ENCODE assay signal across 22 cellular contexts in genomic region chr15:91153954-91154353, GRCh38. TPM values are rescaled to one million over a fixed set of nuclear protein-coding genes. Genes with fewer than 3 reads are reported as not detected.
"Had no signal": no experiment of that assay in that cellular context is flagged by ENCODE, and none has a peak within 500 bp of the region (broad histone marks: within the 10 kb centered on the region; RNA-seq: fewer than 3 reads in every experiment).

No MANE protein-coding gene starts in this region.

- H3K4me3 Mint-ChIP-seq: memory B cell; naive thymus-derived CD4-positive, alpha-beta T cell; natural killer cell treated with Interleukin-12 subunit alpha and Interleukin-12 subunit beta and Interleukin-15 and Interleukin-18, amount 100 ng/mL, for 72 hours; stimulated activated effector memory CD8-positive, alpha-beta T cell treated with anti-CD3 and anti-CD28 coated beads, Interleukin-12 subunit alpha, Interleukin-12 subunit beta, amount 100 ng/mL, for 72 hours; stimulated activated naive CD8-positive, alpha-beta T cell treated with anti-CD3 and anti-CD28 coated beads, Interleukin-15, Interleukin-2, amounts not matched to agents 100 ng/mL and 50 ng/mL, for 24 hours had no signal

- H3K4me1 Mint-ChIP-seq: memory B cell; naive thymus-derived CD4-positive, alpha-beta T cell; stimulated activated effector memory CD8-positive, alpha-beta T cell treated with anti-CD3 and anti-CD28 coated beads, Interleukin-12 subunit alpha, Interleukin-12 subunit beta, amount 100 ng/mL, for 72 hours had no signal

- DNase-seq: islet precursor cell; left ventricle myocardium inferior; midbrain; mucosa of descending colon; naive thymus-derived CD4-positive, alpha-beta T cell; ovary; posterior cingulate gyrus; right cardiac atrium; sigmoid colon; small intestine; spleen; stimulated activated CD4-positive, alpha-beta T cell treated with anti-CD3 and anti-CD28 coated beads, Interleukin-4, amount 100 ng/mL, for 24 hours; stimulated activated naive CD4-positive, alpha-beta T cell; tibial artery; trophoblast cell; upper lobe of right lung had no signal

- H3K27ac Mint-ChIP-seq: memory B cell; naive thymus-derived CD4-positive, alpha-beta T cell; natural killer cell treated with Interleukin-12 subunit alpha and Interleukin-12 subunit beta and Interleukin-15 and Interleukin-18, amount 100 ng/mL, for 72 hours; stimulated activated effector memory CD8-positive, alpha-beta T cell treated with anti-CD3 and anti-CD28 coated beads, Interleukin-12 subunit alpha, Interleukin-12 subunit beta, amount 100 ng/mL, for 72 hours; stimulated activated naive CD8-positive, alpha-beta T cell treated with anti-CD3 and anti-CD28 coated beads, Interleukin-15, Interleukin-2, amounts not matched to agents 100 ng/mL and 50 ng/mL, for 24 hours had no signal

- ATAC-seq: mucosa of descending colon; naive thymus-derived CD4-positive, alpha-beta T cell; natural killer cell treated with Interleukin-12 subunit alpha and Interleukin-12 subunit beta and Interleukin-15 and Interleukin-18, amount 100 ng/mL, for 72 hours; right cardiac atrium; stimulated activated effector memory CD8-positive, alpha-beta T cell treated with anti-CD3 and anti-CD28 coated beads, Interleukin-12 subunit alpha, Interleukin-12 subunit beta, amount 100 ng/mL, for 72 hours; upper lobe of right lung had no signal

- H3K9me3 Mint-ChIP-seq: naive thymus-derived CD4-positive, alpha-beta T cell; natural killer cell treated with Interleukin-12 subunit alpha and Interleukin-12 subunit beta and Interleukin-15 and Interleukin-18, amount 100 ng/mL, for 72 hours; stimulated activated effector memory CD8-positive, alpha-beta T cell treated with anti-CD3 and anti-CD28 coated beads, Interleukin-12 subunit alpha, Interleukin-12 subunit beta, amount 100 ng/mL, for 72 hours; stimulated activated naive CD8-positive, alpha-beta T cell treated with anti-CD3 and anti-CD28 coated beads, Interleukin-15, Interleukin-2, amounts not matched to agents 100 ng/mL and 50 ng/mL, for 24 hours had no signal

- H3K36me3 Mint-ChIP-seq: memory B cell; naive thymus-derived CD4-positive, alpha-beta T cell; natural killer cell treated with Interleukin-12 subunit alpha and Interleukin-12 subunit beta and Interleukin-15 and Interleukin-18, amount 100 ng/mL, for 72 hours; stimulated activated effector memory CD8-positive, alpha-beta T cell treated with anti-CD3 and anti-CD28 coated beads, Interleukin-12 subunit alpha, Interleukin-12 subunit beta, amount 100 ng/mL, for 72 hours had no signal

- FAIRE-seq: small intestine, urothelium cell line had no signal

RNA-seq across cellular contexts. Expression of gene SV2B, which starts 53.9 kb away (rescaled TPM):
- total RNA-seq: myocyte; natural killer cell treated with Interleukin-12 subunit alpha and Interleukin-12 subunit beta and Interleukin-15 and Interleukin-18, amount 100 ng/mL, for 72 hours had no signal
